1 cellular context compared by ENCODE assay signal in genomic region chr6:87237804-87238203, GRCh38.
TF ChIP-seq lines count a peak whose summit lies in the region.

No MANE protein-coding gene starts in this region.

TF ChIP-seq in K562, 482 proteins besides CTCF, POLR2A, EP300 and RAD21 (continued from another document):
- TF ChIP-seq ZNF518B (CRISPR knock-in tag; IDR thresholded peaks at IDR 0.05) (no peak), ZNF146 (CRISPR knock-in tag; IDR thresholded peaks at IDR 0.05; ENCODE audit: unreplicated experiment) (peak; percentile 49), MIER1 (IDR thresholded peaks at IDR 0.05; ENCODE audit: low read depth) (no peak), ELF1 (tag; IDR thresholded peaks at IDR 0.05) (peak; percentile 44; the same call in 1 of the 2 replicates), PBX2 (CRISPR knock-in tag; IDR thresholded peaks at IDR 0.05; ENCODE audit: low read depth) (no peak), PBX2 (tag; conservative IDR thresholded peaks at IDR 0.05; ENCODE audit: low read depth) (no peak), CHAMP1 (IDR thresholded peaks at IDR 0.05) (0 out of 2 replicates have a peak, but pooled peaks have one; percentile 38), SUPT5H (IDR thresholded peaks at IDR 0.05) (no peak), ZBTB26 (CRISPR knock-in tag; IDR thresholded peaks at IDR 0.05) (no peak), SRSF7 (optimal IDR thresholded peaks at IDR 0.05; ENCODE audit: low read depth, low read length) (no peak), ZBTB7A (IDR thresholded peaks at IDR 0.05; ENCODE audit: borderline replicate concordance, control insufficient read depth, low read depth, low read length) (no peak), SMARCA4 (IDR thresholded peaks at IDR 0.05) (no peak), E2F6 (IDR thresholded peaks at IDR 0.05; ENCODE audit: borderline replicate concordance in 1 of 2, extremely low read depth in 1 of 2, insufficient read depth in 1 of 2, insufficient read length in 1 of 2, low read depth in 1 of 2, low read length in 1 of 2, poor library complexity in 1 of 2, severe bottlenecking in 1 of 2) (no peak), ILF3 (IDR thresholded peaks at IDR 0.05; ENCODE audit: borderline replicate concordance) (no peak), PREB (CRISPR knock-in tag; IDR thresholded peaks at IDR 0.05) (no peak), POLR2G (IDR thresholded peaks at IDR 0.05; ENCODE audit: low read depth, low read length) (no peak), MBD1 (CRISPR knock-in tag; IDR thresholded peaks at IDR 0.05) (no peak), SNRNP70 (optimal IDR thresholded peaks at IDR 0.05; ENCODE audit: low read depth, low read length) (no peak), CUX1 (CRISPR knock-in tag; IDR thresholded peaks at IDR 0.05) (no peak), KDM1A (IDR thresholded peaks at IDR 0.05) (no peak), ZBTB33 (CRISPR knock-in tag; IDR thresholded peaks at IDR 0.05) (no peak), GTF2E2 (tag; IDR thresholded peaks at IDR 0.05) (no peak), USF2 (CRISPR knock-in tag; IDR thresholded peaks at IDR 0.05) (no peak), RBM25 (IDR thresholded peaks at IDR 0.05; ENCODE audit: low read depth, low read length, severe bottlenecking) (peak; percentile 25), ZNF3 (CRISPR knock-in tag; IDR thresholded peaks at IDR 0.05) (no peak)
TF ChIP-seq in K562: peak in this region for 4.
